9 cellular contexts compared by ENCODE assay signal in genomic region chr10:27783660-27784059, GRCh38. TPM values are rescaled to one million over a fixed set of nuclear protein-coding genes. Genes with fewer than 3 reads are reported as not detected.
DNase-seq lines count a peak whose midpoint lies in the region; ATAC-seq and TF ChIP-seq lines count a peak whose summit lies in the region.
"Had no signal": no experiment of that assay in that cellular context is flagged by ENCODE, and none has a peak within 500 bp of the region (broad histone marks: within the 10 kb centered on the region; RNA-seq: fewer than 3 reads in every experiment).

No MANE protein-coding gene starts in this region.

- in situ Hi-C loops in Panc1 (cut with HindIII; ENCODE audit: low pct_unique_long_range_greater_than_20kb, low sequenced_read_pairs), result no loop called here

- BruUV-seq in Panc1 (replicated peaks; lab: Mats Ljungman, UMichigan), result no TSS peak

- intact Hi-C loops in Panc1 (cut with micrococcal nuclease; ENCODE audit: unreplicated experiment), result no loop called here

- POLR2A ChIA-PET in Panc1 (lab: Charles Lee), result no interaction called here

- peak; percentile 76 for ATAC-seq in GM19351 (IDR thresholded peaks at IDR 0.05; ENCODE audit: unreplicated experiment)
- no peak for ATAC-seq in Panc1
- ATAC-seq in HG02884 (IDR thresholded peaks at IDR 0.05; ENCODE audit: unreplicated experiment), result no peak
- no peak for ATAC-seq in GM21529 (IDR thresholded peaks at IDR 0.05; ENCODE audit: unreplicated experiment)
- ATAC-seq in GM21619 (IDR thresholded peaks at IDR 0.05; ENCODE audit: unreplicated experiment), result no peak

- H3K4me1 ChIP-seq in Panc1 (ENCODE audit: control insufficient read depth, insufficient read depth, low read length), result no peaks in the 10 kb centered on the region

- H3K36me3 ChIP-seq in Panc1 (ENCODE audit: control insufficient read depth, insufficient read depth, low read length), result no peaks in the 10 kb centered on the region

- no peaks in the 10 kb centered on the region for H3K9me3 ChIP-seq in Panc1 (ENCODE audit: control insufficient read depth, insufficient read depth, low read depth, low read length)

- no peak overlapping the region for H3K27ac ChIP-seq in Panc1 (ENCODE audit: low read length)

- peak; percentile 14 for DNase-seq in AG08396 (ENCODE audit: low spot score)
- no peak for DNase-seq in Panc1 (ENCODE audit: low read depth, low spot score)
- peak; percentile 86 for DNase-seq in dermis blood vessel endothelial cell
- DNase-seq in pulmonary artery endothelial cell (ENCODE audit: low read depth, low spot score), result peak; percentile 22
- DNase-seq: left cardiac atrium had no signal

- CTCF ChIA-PET in Panc1 (lab: Charles Lee), result no interaction called here

- peak; percentile 10; the same call in 1 of the 2 replicates for TF ChIP-seq CTCF in Panc1 (IDR thresholded peaks at IDR 0.05)

- no peaks in the 10 kb centered on the region for H3K27me3 ChIP-seq in Panc1 (ENCODE audit: control insufficient read depth, insufficient read depth, low read length)

- no peak overlapping the region for H3K4me3 ChIP-seq in Panc1 (ENCODE audit: low read depth in 2 of 2, low read length in 2 of 2)

RNA-seq across cellular contexts. Expression of gene MKX, which starts 38.0 kb away (rescaled TPM):
- total RNA-seq in Panc1 (2021; ENCODE audit: unreplicated experiment) (not detected), dermis blood vessel endothelial cell (0.14 TPM in 1 of 2 replicates, not detected in the other), pulmonary artery endothelial cell (not detected in 2 replicates)
- not detected for polyA plus RNA-seq in Panc1 (2012; ENCODE audit: insufficient read length)
